In genomic region chr9:136984464-136985026, GRCh38 we compare ENCODE assay signal across 18 cellular contexts. TPM values are rescaled to one million over a fixed set of nuclear protein-coding genes. Genes with fewer than 3 reads are reported as not detected.
"Had no signal": no experiment of that assay in that cellular context is flagged by ENCODE, and none has a peak within 500 bp of the region (broad histone marks: within the 10 kb centered on the region; RNA-seq: fewer than 3 reads in every experiment).

No MANE protein-coding gene starts in this region.

- H3K9me3 Mint-ChIP-seq: activated CD8-positive, alpha-beta T cell treated with anti-CD3 and anti-CD28 coated beads for 36 hours; activated T-cell treated with anti-CD3 and anti-CD28 coated beads, Interleukin-2, amount 50 U/mL, for 72 hours; immature natural killer cell; nephron had no signal

- H2AFZ ChIP-seq: hepatocyte had no signal

- H3K27ac Mint-ChIP-seq: activated CD8-positive, alpha-beta T cell treated with anti-CD3 and anti-CD28 coated beads for 36 hours; activated T-cell treated with anti-CD3 and anti-CD28 coated beads, Interleukin-2, amount 50 U/mL, for 72 hours; immature natural killer cell had no signal

- H3K4me3 Mint-ChIP-seq: activated CD8-positive, alpha-beta T cell treated with anti-CD3 and anti-CD28 coated beads for 36 hours; activated T-cell treated with anti-CD3 and anti-CD28 coated beads, Interleukin-2, amount 50 U/mL, for 72 hours had no signal

- H3K36me3 ChIP-seq: ascending aorta, stomach had no signal

- H3K9me3 ChIP-seq: ascending aorta, stomach, tibial nerve had no signal

- H3K4me1 ChIP-seq: ascending aorta had no signal

- H3K4me3 ChIP-seq: ascending aorta, hepatocyte, stomach had no signal

- DNase-seq: activated CD8-positive, alpha-beta memory T cell treated with anti-CD3 and anti-CD28 coated beads, Interleukin-2, amount 50 U/mL, for 4 hours; activated CD8-positive, alpha-beta T cell treated with anti-CD3 and anti-CD28 coated beads for 36 hours; activated gamma-delta T cell treated with Interleukin-2 at 50 U/mL for 16 hours; activated T-cell treated with anti-CD3 and anti-CD28 coated beads, Interleukin-2, amount 50 U/mL, for 72 hours; cortex of kidney; effector memory CD4-positive, alpha-beta T cell; immature natural killer cell; left colon; mammary epithelial cell; stimulated activated CD4-positive, alpha-beta T cell treated with anti-CD3 and anti-CD28 coated beads, Interleukin-4, amount 100 ng/mL, for 1 hour; stomach; T1000 had no signal

- H3K79me2 ChIP-seq: hepatocyte had no signal

- H3K27ac ChIP-seq: ascending aorta, hepatocyte, stomach, tibial nerve had no signal

RNA-seq across cellular contexts. Expression of gene LCNL1, which starts 1.8 kb away (rescaled TPM):
- total RNA-seq: activated CD8-positive, alpha-beta T cell treated with anti-CD3 and anti-CD28 coated beads for 36 hours; activated T-cell treated with anti-CD3 and anti-CD28 coated beads, Interleukin-2, amount 50 U/mL, for 72 hours; ascending aorta; epithelial cell of proximal tubule; stomach had no signal
- polyA plus RNA-seq: immature natural killer cell, mammary epithelial cell had no signal

RNA-seq across cellular contexts. Expression of gene PTGDS, which starts 7.2 kb away (rescaled TPM):
- total RNA-seq: activated CD8-positive, alpha-beta T cell treated with anti-CD3 and anti-CD28 coated beads for 36 hours; activated T-cell treated with anti-CD3 and anti-CD28 coated beads, Interleukin-2, amount 50 U/mL, for 72 hours; epithelial cell of proximal tubule had no signal
- polyA plus RNA-seq: mammary epithelial cell had no signal

RNA-seq across cellular contexts. Expression of gene CLIC3, which starts 11.8 kb away (rescaled TPM):
- total RNA-seq: activated CD8-positive, alpha-beta T cell treated with anti-CD3 and anti-CD28 coated beads for 36 hours had no signal

RNA-seq across cellular contexts. Expression of gene LCN12, which starts 32.5 kb away (rescaled TPM):
- total RNA-seq: ascending aorta, osteoblast had no signal
- polyA plus RNA-seq: immature natural killer cell had no signal
